In the genomic region with DNA sequence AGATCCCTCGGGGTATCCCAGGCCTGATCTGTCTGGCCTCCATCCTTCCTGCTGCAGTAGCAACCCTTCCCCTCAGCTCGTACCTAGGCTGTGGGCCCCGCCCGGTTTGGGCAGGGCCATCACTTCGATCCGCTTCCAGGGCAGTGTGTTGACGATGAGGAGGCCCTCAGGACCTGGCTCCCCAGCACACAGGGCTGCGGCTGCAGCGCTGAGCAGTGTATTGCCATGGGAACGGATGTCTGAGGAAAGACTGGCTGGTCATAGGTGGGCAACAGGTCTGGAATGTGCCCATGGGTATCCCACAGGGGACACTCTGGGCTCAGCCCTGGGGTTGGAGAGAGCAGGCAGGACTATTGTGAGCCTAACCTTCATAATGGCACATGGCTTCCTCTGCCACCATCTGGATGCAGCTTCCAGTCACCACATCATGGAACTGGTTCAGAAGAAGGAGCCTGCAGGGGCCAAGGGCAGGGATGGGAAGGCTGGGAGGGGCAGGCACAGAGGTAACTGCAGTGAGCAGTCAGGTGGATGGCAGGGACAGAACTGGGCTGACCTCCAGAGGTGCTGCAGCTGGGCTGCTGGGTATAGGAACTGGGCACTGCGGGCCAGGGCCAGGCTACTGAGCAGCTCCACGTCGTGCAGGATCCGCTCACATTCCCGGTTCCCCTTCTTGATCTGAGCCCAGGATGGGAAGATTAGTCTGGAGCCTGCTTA, we compare ENCODE assay signal across 17 cellular contexts. TPM values are rescaled to one million over a fixed set of nuclear protein-coding genes. Genes with fewer than 3 reads are reported as not detected.
A peak's percentile ranks its signal among the peaks of the same experiment; 100 is the strongest.
DNase-seq lines count a peak whose midpoint lies in the region; ATAC-seq and TF ChIP-seq lines count a peak whose summit lies in the region.
"Had no signal": no experiment of that assay in that cellular context is flagged by ENCODE, and none has a peak within 500 bp of the region (broad histone marks: within the 10 kb centered on the region; RNA-seq: fewer than 3 reads in every experiment).

No MANE protein-coding gene starts in this region.

- H3K4me1 Mint-ChIP-seq in activated CD8-positive, alpha-beta memory T cell treated with anti-CD3 and anti-CD28 coated beads, Interleukin-2, amount 10 ng/mL, durations not matched to agents 7 days and 5 days: no peaks in the 10 kb centered on the region
- H3K4me1 Mint-ChIP-seq in T-helper 17 cell: peaks cover 7% of the 10 kb centered on the region
- no peaks in the 10 kb centered on the region for H3K4me1 Mint-ChIP-seq in type B pancreatic cell (ENCODE audit: unreplicated experiment)
- H3K4me1 Mint-ChIP-seq: GM23338, H9 had no signal

- H3K9me3 ChIP-seq in T-helper 17 cell (ENCODE audit: control insufficient read depth, low read length, poor library complexity, severe bottlenecking): no peaks in the 10 kb centered on the region
- H3K9me3 ChIP-seq: BLaER1 treated with 17β-estradiol and CSF1 and Interleukin-3, amounts not matched to agents 10 nM and 100 nM had no signal

- intact Hi-C loops in left colon (cut with DNase I, micrococcal nuclease): loop anchor here in 1 of 2 donors (10.0 kb wide), 1 partner anchor 275 kb away; no protein-coding TSS in a partner anchor

- peaks cover 2% of the 10 kb centered on the region for H3K36me3 Mint-ChIP-seq in activated CD8-positive, alpha-beta memory T cell treated with anti-CD3 and anti-CD28 coated beads, Interleukin-2, amount 10 ng/mL, durations not matched to agents 7 days and 5 days
- H3K36me3 Mint-ChIP-seq in T-helper 17 cell (ENCODE audit: low read depth) (peaks cover 2% of the 10 kb centered on the region), type B pancreatic cell (no peaks in the 10 kb centered on the region)

- TF ChIP-seq CTCF in type B pancreatic cell (conservative IDR thresholded peaks at IDR 0.05): no peak

- CTCF ChIA-PET in activated CD8-positive, alpha-beta memory T cell treated with anti-CD3 and anti-CD28 coated beads, Interleukin-2, amount 10 ng/mL, durations not matched to agents 7 days and 5 days (lab: Charles Lee): no interaction called here

- no peak for ATAC-seq in activated CD8-positive, alpha-beta memory T cell treated with anti-CD3 and anti-CD28 coated beads, Interleukin-2, amount 10 ng/mL, durations not matched to agents 7 days and 5 days
- ATAC-seq in T-helper 17 cell (no peak), left colon (peak; percentile 18), HG02678 (IDR thresholded peaks at IDR 0.05; ENCODE audit: unreplicated experiment) (no peak), GM21360 (IDR thresholded peaks at IDR 0.05; ENCODE audit: unreplicated experiment) (no peak), HG03442 (IDR thresholded peaks at IDR 0.05; ENCODE audit: unreplicated experiment) (no peak)
- ATAC-seq: GM23338 had no signal

- peak; percentile 53 for DNase-seq in activated CD8-positive, alpha-beta memory T cell treated with anti-CD3 and anti-CD28 coated beads for 24 hours
- no peak for DNase-seq in activated CD8-positive, alpha-beta memory T cell treated with anti-CD3 and anti-CD28 coated beads, Interleukin-2, amount 10 ng/mL, durations not matched to agents 7 days and 5 days
- DNase-seq in T-helper 17 cell (no peak), left colon (no peak), type B pancreatic cell (ENCODE audit: extremely low spot score, unreplicated experiment) (peak; percentile 60)
- DNase-seq: 8988T; ACHN; Calu3; CD4-positive, CD25-positive, alpha-beta regulatory T cell; DMS 273 treated with DMSO at 0.1 percent for 48 hours; H9 had no signal

- no peak overlapping the region for H3K27ac Mint-ChIP-seq in activated CD8-positive, alpha-beta memory T cell treated with anti-CD3 and anti-CD28 coated beads, Interleukin-2, amount 10 ng/mL, durations not matched to agents 7 days and 5 days
- H3K27ac Mint-ChIP-seq in T-helper 17 cell (peak overlapping the region; percentile 74), type B pancreatic cell (no peak overlapping the region)
- H3K27ac Mint-ChIP-seq: GM23338 had no signal

- H3K4me3 Mint-ChIP-seq in activated CD8-positive, alpha-beta memory T cell treated with anti-CD3 and anti-CD28 coated beads, Interleukin-2, amount 10 ng/mL, durations not matched to agents 7 days and 5 days: no peak overlapping the region
- H3K4me3 Mint-ChIP-seq in T-helper 17 cell (no peak overlapping the region), type B pancreatic cell (no peak overlapping the region)
- H3K4me3 Mint-ChIP-seq: CD4-positive, CD25-positive, alpha-beta regulatory T cell; GM23338; H9 had no signal

- no peaks in the 10 kb centered on the region for H3K27me3 Mint-ChIP-seq in activated CD8-positive, alpha-beta memory T cell treated with anti-CD3 and anti-CD28 coated beads, Interleukin-2, amount 10 ng/mL, durations not matched to agents 7 days and 5 days
- H3K27me3 Mint-ChIP-seq in T-helper 17 cell: no peaks in the 10 kb centered on the region
- H3K27me3 Mint-ChIP-seq in type B pancreatic cell: no peaks in the 10 kb centered on the region
- H3K27me3 Mint-ChIP-seq: CD4-positive, CD25-positive, alpha-beta regulatory T cell had no signal

- no peaks in the 10 kb centered on the region for H3K9me3 Mint-ChIP-seq in activated CD8-positive, alpha-beta memory T cell treated with anti-CD3 and anti-CD28 coated beads, Interleukin-2, amount 10 ng/mL, durations not matched to agents 7 days and 5 days (ENCODE audit: low read depth)
- no peaks in the 10 kb centered on the region for H3K9me3 Mint-ChIP-seq in type B pancreatic cell
- H3K9me3 Mint-ChIP-seq: CD4-positive, CD25-positive, alpha-beta regulatory T cell; GM23338; H9 had no signal

RNA-seq across cellular contexts. Expression of a gene that starts 8.7 kb away (rescaled TPM):
- 100 to 1,000 TPM; 143 to 170 TPM for total RNA-seq in activated CD8-positive, alpha-beta memory T cell treated with anti-CD3 and anti-CD28 coated beads, Interleukin-2, amount 10 ng/mL, durations not matched to agents 7 days and 5 days
- total RNA-seq in T-helper 17 cell (100 to 1,000 TPM; 344 to 450 TPM), left colon (100 to 1,000 TPM; 192 to 211 TPM), type B pancreatic cell (ENCODE audit: low replicate concordance) (143 and 220 TPM in 2 replicates)

RNA-seq across cellular contexts. Expression of a gene that starts 12.9 kb away (rescaled TPM):
- 1 to 10 TPM; 1.0 to 1.9 TPM for total RNA-seq in activated CD8-positive, alpha-beta memory T cell treated with anti-CD3 and anti-CD28 coated beads, Interleukin-2, amount 10 ng/mL, durations not matched to agents 7 days and 5 days
- total RNA-seq in T-helper 17 cell (10 to 100 TPM; 31.6 to 45.0 TPM), left colon (10 to 100 TPM; 40.7 to 51.5 TPM), type B pancreatic cell (ENCODE audit: low replicate concordance) (30.7 and 40.4 TPM in 2 replicates)
- total RNA-seq: Daoy had no signal

RNA-seq across cellular contexts. Expression of a gene that starts 23.8 kb away (rescaled TPM):
- 10 to 100 TPM; 76.6 to 80.7 TPM for total RNA-seq in activated CD8-positive, alpha-beta memory T cell treated with anti-CD3 and anti-CD28 coated beads, Interleukin-2, amount 10 ng/mL, durations not matched to agents 7 days and 5 days
- total RNA-seq in T-helper 17 cell (10 to 100 TPM; 24.7 to 27.3 TPM), left colon (10 to 100 TPM; 72.3 to 73.4 TPM), type B pancreatic cell (ENCODE audit: low replicate concordance) (73.8 and 97.7 TPM in 2 replicates)

Comparison
In these comparisons a context has a peak if more than half of its experiments do, and no peak if none do; other contexts are left out.
1. DNase-seq: peak in activated CD8-positive, alpha-beta memory T cell treated with anti-CD3 and anti-CD28 coated beads for 24 hours (single experiment) and type B pancreatic cell (single experiment); none in activated CD8-positive, alpha-beta memory T cell treated with anti-CD3 and anti-CD28 coated beads, Interleukin-2, amount 10 ng/mL, durations not matched to agents 7 days and 5 days (single experiment), T-helper 17 cell (0 of 3) and left colon (0 of 2).
2. RNA of a gene that starts 12.9 kb away (total RNA-seq): 40.7 to 51.5 TPM in left colon, 31.6 to 45.0 TPM in T-helper 17 cell and 30.7 to 40.4 TPM in type B pancreatic cell; 1.0 to 1.9 TPM in activated CD8-positive, alpha-beta memory T cell treated with anti-CD3 and anti-CD28 coated beads, Interleukin-2, amount 10 ng/mL, durations not matched to agents 7 days and 5 days; every median in the first group is over 10 times any median in the second.